22 cellular contexts compared by ENCODE assay signal in genomic region chr17:55561973-55562495, GRCh38. TPM values are rescaled to one million over a fixed set of nuclear protein-coding genes. Genes with fewer than 3 reads are reported as not detected.
"Had no signal": no experiment of that assay in that cellular context is flagged by ENCODE, and none has a peak within 500 bp of the region (broad histone marks: within the 10 kb centered on the region; RNA-seq: fewer than 3 reads in every experiment).

No MANE protein-coding gene starts in this region.

- DNase-seq: IMR-90, Karpas-422, KG1, MG63, NCI-H1092, NCI-H1105 treated with DMSO at 0.1 percent for 48 hours, NCI-H1417 treated with DMSO at 0.1 percent for 48 hours, NCI-H146, NCI-H1694 treated with DMSO at 0.1 percent for 48 hours, NCI-H1930, NCI-H2081, NCI-H2107, NCI-H2227 treated with DMSO at 0.1 percent for 48 hours, NCI-H524, NCI-H526 treated with DMSO at 0.1 percent for 48 hours, NCI-H748 treated with DMSO at 0.1 percent for 48 hours, Right ventricle myocardium superior, RPMI8226, SIG-M5 had no signal

RNA-seq across cellular contexts. Expression of gene SMIM36, which starts 50.8 kb away (rescaled TPM):
- total RNA-seq: HT-29, IMR-90, NCI-H460, Right ventricle myocardium superior, SJSA1 had no signal
